In genomic region chr22:43185860-43186261, GRCh38 we compare ENCODE assay signal across 8 cellular contexts. TPM values are rescaled to one million over a fixed set of nuclear protein-coding genes. Genes with fewer than 3 reads are reported as not detected.
A peak's percentile ranks its signal among the peaks of the same experiment; 100 is the strongest.
DNase-seq lines count a peak whose midpoint lies in the region; ATAC-seq and TF ChIP-seq lines count a peak whose summit lies in the region.

No MANE protein-coding gene starts in this region.

- WGBS in liver, result 16% methylated on average over 12 of the region's 12 CpGs

- ATAC-seq in GM19351 (IDR thresholded peaks at IDR 0.05; ENCODE audit: unreplicated experiment) (no peak), HG03135 (IDR thresholded peaks at IDR 0.05; ENCODE audit: unreplicated experiment) (no peak)

- H3K9ac ChIP-seq in liver (ENCODE audit: low read depth in 1 of 2, low read length in 2 of 2), result peak overlapping the region in 1 of 2 donors; percentile 60

- H3K27me3 ChIP-seq in liver (ENCODE audit: control insufficient read depth in 4 of 4, insufficient read depth in 4 of 4, low read length in 3 of 4), result no peaks in the 10 kb centered on the region

- no peak for TF ChIP-seq CTCF in liver (IDR thresholded peaks at IDR 0.05; ENCODE audit: low read depth, low read length, missing input control)

- peak overlapping the region; percentile 31 to 85 (median 41) for H3K4me3 ChIP-seq in liver (ENCODE audit: low read depth in 1 of 3, low read length in 3 of 3)

- peaks cover 0 to 2% (median 0%) of the 10 kb centered on the region in 4 donors for H3K36me3 ChIP-seq in liver (ENCODE audit: control insufficient read depth in 4 of 4, insufficient read depth in 3 of 4, low read depth in 1 of 4, low read length in 3 of 4)

- no peaks in the 10 kb centered on the region for H3K9me3 ChIP-seq in liver (ENCODE audit: control insufficient read depth in 4 of 4, low read length in 3 of 4)

- DNase-seq in NCI-H510A treated with DMSO at 0.1 percent for 48 hours (lab: John Stamatoyannopoulos, UW) (peak; percentile 10), NCI-H510A (lab: John Stamatoyannopoulos, UW) (no peak), NCI-H2227 (lab: John Stamatoyannopoulos, UW; ENCODE audit: unreplicated experiment) (peak; percentile 34), cerebellar nuclear complex (lab: John Stamatoyannopoulos, UW) (peak; percentile 13 to 56)

- H3K4me1 ChIP-seq in liver (ENCODE audit: control insufficient read depth in 4 of 4, insufficient read depth in 4 of 4, low read length in 3 of 4), result peaks cover 5 to 17% (median 11%) of the 10 kb centered on the region in 4 donors

- no peak for TF ChIP-seq RAD21 in liver (IDR thresholded peaks at IDR 0.05)

- peak overlapping the region in 1 of 2 donors; percentile 65 for H3K27ac ChIP-seq in liver (ENCODE audit: low read depth in 1 of 2, low read length in 2 of 2)
- H3K27ac ChIP-seq in temporal lobe (ENCODE audit: low read depth, low read length), result peak overlapping the region; percentile 50

TF ChIP-seq in liver, 16 proteins besides CTCF, POLR2A, EP300 and RAD21:
- no peak for TF ChIP-seq NR2F2 (IDR thresholded peaks at IDR 0.05)
- no peak for TF ChIP-seq FOXA2 (IDR thresholded peaks at IDR 0.05)
- TF ChIP-seq ATF3 (IDR thresholded peaks at IDR 0.05), result no peak
- TF ChIP-seq RXRA (IDR thresholded peaks at IDR 0.05), result no peak
- TF ChIP-seq TAF1 (conservative IDR thresholded peaks at IDR 0.05), result no peak
- no peak for TF ChIP-seq REST (IDR thresholded peaks at IDR 0.05)

RNA-seq across cellular contexts. Expression of gene TTLL12, which starts 1.1 kb away (rescaled TPM):
- 10 to 100 TPM; 19.6 to 43.9 TPM for total RNA-seq in liver
- 10 to 100 TPM; 13.7 to 21.4 TPM for polyA plus RNA-seq in liver
- total RNA-seq in temporal lobe, result 26.1 TPM

RNA-seq across cellular contexts. Expression of gene TSPO, which starts 34.5 kb away (rescaled TPM):
- total RNA-seq in liver, result 10 to 100 TPM; 27.6 to 30.1 TPM
- polyA plus RNA-seq in liver, result 10 to 100 TPM; 50.3 to 61.9 TPM
- 29.3 TPM for total RNA-seq in temporal lobe

RNA-seq across cellular contexts. Expression of gene MCAT, which starts 42.7 kb away (rescaled TPM):
- 10 to 100 TPM in 1 of 2 donors, 1 to 10 TPM in 1; 8.3 to 14.0 TPM for total RNA-seq in liver
- polyA plus RNA-seq in liver, result 10 to 100 TPM; 15.5 to 22.6 TPM
- 10.8 TPM for total RNA-seq in temporal lobe
